ENCODE assay signal across 2 cellular contexts in the genomic region with DNA sequence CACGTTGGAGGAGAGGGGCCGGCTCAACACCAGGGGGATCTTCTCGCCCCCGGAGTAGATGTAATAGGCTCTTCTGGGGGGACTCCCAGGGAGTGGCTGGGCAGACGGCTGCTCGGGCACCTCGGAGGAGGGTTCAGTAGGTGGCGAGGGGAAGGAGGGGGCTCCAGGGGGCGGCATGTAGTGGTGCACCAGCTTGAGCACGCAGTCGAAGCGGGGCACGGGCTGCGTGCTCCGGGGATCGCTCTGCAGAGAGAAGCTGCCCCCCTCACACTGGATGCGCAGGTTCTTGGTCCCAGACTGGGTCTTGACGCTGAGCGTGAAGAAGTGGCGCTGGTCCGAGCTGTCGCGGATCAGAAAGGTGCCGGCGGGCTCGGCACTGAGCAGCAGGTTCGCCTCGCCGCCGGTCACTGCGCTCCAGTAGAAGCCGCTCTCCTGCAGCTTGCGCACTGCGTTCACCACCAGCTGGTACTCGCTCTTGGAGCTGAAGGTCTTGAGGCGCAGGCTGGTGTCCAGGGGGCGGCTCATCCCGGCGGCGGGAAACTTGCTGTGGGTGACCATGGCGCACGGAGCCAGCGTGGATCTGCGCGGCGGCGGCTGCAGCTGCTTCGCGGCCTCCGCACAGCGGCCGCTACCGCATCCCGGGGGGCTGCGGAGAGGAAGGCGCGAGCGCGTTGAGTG.
TF ChIP-seq lines count a peak whose summit lies in the region.

No MANE protein-coding gene starts in this region.

TF ChIP-seq in K562, 482 proteins besides CTCF, POLR2A, EP300 and RAD21 (continued from another document and continues in another):
- TF ChIP-seq, protein P1, sequence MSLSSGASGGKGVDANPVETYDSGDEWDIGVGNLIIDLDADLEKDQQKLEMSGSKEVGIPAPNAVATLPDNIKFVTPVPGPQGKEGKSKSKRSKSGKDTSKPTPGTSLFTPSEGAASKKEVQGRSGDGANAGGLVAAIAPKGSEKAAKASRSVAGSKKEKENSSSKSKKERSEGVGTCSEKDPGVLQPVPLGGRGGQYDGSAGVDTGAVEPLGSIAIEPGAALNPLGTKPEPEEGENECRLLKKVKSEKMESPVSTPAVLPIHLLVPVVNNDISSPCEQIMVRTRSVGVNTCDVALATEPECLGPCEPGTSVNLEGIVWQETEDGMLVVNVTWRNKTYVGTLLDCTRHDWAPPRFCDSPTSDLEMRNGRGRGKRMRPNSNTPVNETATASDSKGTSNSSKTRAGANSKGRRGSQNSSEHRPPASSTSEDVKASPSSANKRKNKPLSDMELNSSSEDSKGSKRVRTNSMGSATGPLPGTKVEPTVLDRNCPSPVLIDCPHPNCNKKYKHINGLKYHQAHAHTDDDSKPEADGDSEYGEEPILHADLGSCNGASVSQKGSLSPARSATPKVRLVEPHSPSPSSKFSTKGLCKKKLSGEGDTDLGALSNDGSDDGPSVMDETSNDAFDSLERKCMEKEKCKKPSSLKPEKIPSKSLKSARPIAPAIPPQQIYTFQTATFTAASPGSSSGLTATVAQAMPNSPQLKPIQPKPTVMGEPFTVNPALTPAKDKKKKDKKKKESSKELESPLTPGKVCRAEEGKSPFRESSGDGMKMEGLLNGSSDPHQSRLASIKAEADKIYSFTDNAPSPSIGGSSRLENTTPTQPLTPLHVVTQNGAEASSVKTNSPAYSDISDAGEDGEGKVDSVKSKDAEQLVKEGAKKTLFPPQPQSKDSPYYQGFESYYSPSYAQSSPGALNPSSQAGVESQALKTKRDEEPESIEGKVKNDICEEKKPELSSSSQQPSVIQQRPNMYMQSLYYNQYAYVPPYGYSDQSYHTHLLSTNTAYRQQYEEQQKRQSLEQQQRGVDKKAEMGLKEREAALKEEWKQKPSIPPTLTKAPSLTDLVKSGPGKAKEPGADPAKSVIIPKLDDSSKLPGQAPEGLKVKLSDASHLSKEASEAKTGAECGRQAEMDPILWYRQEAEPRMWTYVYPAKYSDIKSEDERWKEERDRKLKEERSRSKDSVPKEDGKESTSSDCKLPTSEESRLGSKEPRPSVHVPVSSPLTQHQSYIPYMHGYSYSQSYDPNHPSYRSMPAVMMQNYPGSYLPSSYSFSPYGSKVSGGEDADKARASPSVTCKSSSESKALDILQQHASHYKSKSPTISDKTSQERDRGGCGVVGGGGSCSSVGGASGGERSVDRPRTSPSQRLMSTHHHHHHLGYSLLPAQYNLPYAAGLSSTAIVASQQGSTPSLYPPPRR (CRISPR knock-in tag; IDR thresholded peaks at IDR 0.05; ENCODE audit: borderline replicate concordance) = no peak
- no peak for TF ChIP-seq ZNF316 (IDR thresholded peaks at IDR 0.05)
- TF ChIP-seq CHD1 (IDR thresholded peaks at IDR 0.05; ENCODE audit: low read length) = peak; percentile 95
- TF ChIP-seq SNIP1 (IDR thresholded peaks at IDR 0.05; ENCODE audit: low read depth) = peak; percentile 63; the same call in 1 of the 2 replicates
- peak; percentile 37; the same call in 1 of the 2 replicates for TF ChIP-seq HLTF (IDR thresholded peaks at IDR 0.05)
- TF ChIP-seq KDM5B (IDR thresholded peaks at IDR 0.05; ENCODE audit: insufficient replicate concordance, low read depth, low read length) = peak; percentile 61
- no peak for TF ChIP-seq ZC3H8 (IDR thresholded peaks at IDR 0.05)
- TF ChIP-seq MITF (IDR thresholded peaks at IDR 0.05) = no peak
- peak; percentile 55 for TF ChIP-seq RBFOX2 (IDR thresholded peaks at IDR 0.05; ENCODE audit: low read depth, low read length)
- TF ChIP-seq RBBP5 (IDR thresholded peaks at IDR 0.05; ENCODE audit: borderline replicate concordance, insufficient read depth, low read length, poor library complexity, severe bottlenecking) = peak; percentile 53
- TF ChIP-seq SP1 (CRISPR knock-in tag; IDR thresholded peaks at IDR 0.05) = peak; percentile 15; the same call in 1 of the 2 replicates
- no peak for TF ChIP-seq ZNF75A (CRISPR knock-in tag; IDR thresholded peaks at IDR 0.05)
- no peak for TF ChIP-seq GMEB1 (CRISPR knock-in tag; IDR thresholded peaks at IDR 0.05)
- no peak for TF ChIP-seq ATF4 (CRISPR knock-in tag; IDR thresholded peaks at IDR 0.05)

TF ChIP-seq in liver, 16 proteins besides CTCF, POLR2A, EP300 and RAD21 (continued from another document):
- TF ChIP-seq FOXA1 (IDR thresholded peaks at IDR 0.05) (no peak), ZBTB33 (IDR thresholded peaks at IDR 0.05) (no peak), JUND (IDR thresholded peaks at IDR 0.05) (no peak), GABPA (IDR thresholded peaks at IDR 0.05 in 1 of 2, conservative IDR thresholded peaks at IDR 0.05 in 1 of 2) (no peak), TAF1 (conservative IDR thresholded peaks at IDR 0.05) (no peak), EGR1 (IDR thresholded peaks at IDR 0.05; ENCODE audit: low read depth in 2 of 2) (no peak), ATF3 (IDR thresholded peaks at IDR 0.05) (no peak), FOXA2 (IDR thresholded peaks at IDR 0.05) (no peak), RXRA (IDR thresholded peaks at IDR 0.05) (no peak)
